18 cellular contexts compared by ENCODE assay signal in the genomic region with DNA sequence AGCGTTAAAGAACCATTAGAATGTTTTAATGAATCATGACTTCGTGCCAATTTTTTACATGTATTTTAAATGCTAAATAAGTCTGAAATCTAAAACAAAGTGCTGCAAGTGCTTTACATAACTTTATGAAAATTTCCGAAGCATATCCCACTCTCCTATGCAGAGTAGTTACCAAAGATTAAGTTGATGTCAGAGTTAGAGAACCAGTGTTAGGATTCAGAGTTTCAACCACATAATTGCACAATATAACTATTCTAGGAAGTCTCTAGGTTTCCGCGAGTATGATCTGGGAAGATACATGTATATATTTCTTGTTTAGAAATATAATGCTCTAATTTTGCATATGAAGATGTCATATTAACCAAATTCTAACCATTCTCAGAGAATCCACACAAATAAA.
"Had no signal": no experiment of that assay in that cellular context is flagged by ENCODE, and none has a peak within 500 bp of the region (broad histone marks: within the 10 kb centered on the region; RNA-seq: fewer than 3 reads in every experiment).

No MANE protein-coding gene starts in this region.

- ATAC-seq: activated CD4-positive, alpha-beta T cell treated with anti-CD3 and anti-CD28 coated beads for 36 hours; activated naive CD4-positive, alpha-beta T cell treated with anti-CD3 and anti-CD28 coated beads, Interleukin-2, amount 50 U/mL, for 72 hours; effector memory CD8-positive, alpha-beta T cell; left cardiac atrium; naive thymus-derived CD8-positive, alpha-beta T cell; psoas muscle; right cardiac atrium had no signal

- DNase-seq: activated CD4-positive, alpha-beta T cell treated with anti-CD3 and anti-CD28 coated beads for 36 hours; activated CD4-positive, alpha-beta T cell treated with anti-CD3 and anti-CD28 coated beads, Interleukin-2, amount 50 U/mL, for 48 hours; activated gamma-delta T cell treated with Interleukin-2 at 50 U/mL for 16 hours; adrenal gland; dermis blood vessel endothelial cell; effector memory CD8-positive, alpha-beta T cell; esophagus squamous epithelium; left cardiac atrium; naive thymus-derived CD8-positive, alpha-beta T cell; ovary; psoas muscle; right cardiac atrium; small intestine; stimulated activated CD4-positive, alpha-beta T cell treated with anti-CD3 and anti-CD28 coated beads, Interleukin-15, amount 100 ng/mL, for 24 hours; stimulated activated CD4-positive, alpha-beta T cell treated with anti-CD3 and anti-CD28 coated beads, Interleukin-2, amount 100 ng/mL, for 48 hours had no signal

- H3K4me3 ChIP-seq: adrenal gland, esophagus squamous epithelium, ovary, psoas muscle, tibial nerve, vagina had no signal
